ENCODE assay signal across 1 cellular context in the genomic region with DNA sequence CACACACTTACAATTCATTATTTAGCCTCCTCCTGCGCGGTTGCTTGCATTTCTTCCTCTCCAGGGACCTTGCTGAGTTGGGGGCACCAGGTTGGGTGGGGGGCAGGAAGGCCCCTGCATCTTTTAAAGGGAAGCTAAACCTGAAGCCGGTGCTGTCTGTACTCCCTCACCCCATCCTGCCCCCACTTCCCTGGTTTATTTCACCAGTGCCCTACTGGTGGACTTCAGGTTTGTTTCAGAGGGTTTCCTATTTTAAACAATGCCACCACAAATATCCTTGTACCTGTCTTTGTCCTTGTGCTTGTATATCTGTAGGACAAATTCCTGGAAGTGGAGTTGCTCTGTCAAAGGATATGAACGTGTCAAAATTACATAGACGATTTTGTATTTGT.
TF ChIP-seq lines count a peak whose summit lies in the region.

No MANE protein-coding gene starts in this region.

TF ChIP-seq in GM23338, 12 proteins besides CTCF, POLR2A, EP300 and RAD21 (continued from another document):
- no peak for TF ChIP-seq ZNF331 (CRISPR knock-in tag; IDR thresholded peaks at IDR 0.05; ENCODE audit: low read depth)
